11 cellular contexts compared by ENCODE assay signal in the genomic region with DNA sequence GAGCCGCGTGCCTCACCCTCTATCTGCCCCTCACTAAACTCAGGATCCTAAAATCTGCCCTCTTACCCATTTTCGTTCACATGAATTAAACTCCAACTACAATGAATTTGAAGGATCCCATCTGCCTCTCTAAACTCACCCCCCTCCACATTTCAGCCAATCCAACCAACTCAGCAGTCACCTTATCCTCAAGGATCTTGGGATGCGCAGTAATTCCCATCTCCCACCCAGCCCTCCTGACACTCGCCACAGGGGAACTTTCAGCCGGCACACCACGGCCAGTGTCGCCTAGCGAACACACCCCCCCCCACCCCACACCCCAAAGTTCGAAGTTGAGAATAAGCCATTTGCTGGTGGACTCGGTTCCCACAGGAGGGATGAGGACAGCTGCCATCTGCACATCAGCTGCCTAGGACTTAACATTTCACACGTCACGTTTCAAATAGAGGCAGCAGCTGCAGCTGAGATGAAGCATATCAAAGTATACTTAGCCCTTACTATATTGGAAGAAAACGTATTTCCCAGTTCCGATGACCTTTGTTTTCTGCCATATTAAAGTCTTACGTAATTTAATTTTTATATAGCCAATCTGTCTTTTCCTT. TPM values are rescaled to one million over a fixed set of nuclear protein-coding genes. Genes with fewer than 3 reads are reported as not detected.
DNase-seq lines count a peak whose midpoint lies in the region; ATAC-seq and TF ChIP-seq lines count a peak whose summit lies in the region.
"Had no signal": no experiment of that assay in that cellular context is flagged by ENCODE, and none has a peak within 500 bp of the region (broad histone marks: within the 10 kb centered on the region; RNA-seq: fewer than 3 reads in every experiment).

No MANE protein-coding gene starts in this region.

- no peaks in the 10 kb centered on the region for H3K27me3 ChIP-seq in gastroesophageal sphincter
- H3K27me3 ChIP-seq in spleen (replicated peaks in 1 of 7), result no peaks in the 10 kb centered on the region

- no peak for ATAC-seq in gastroesophageal sphincter
- ATAC-seq in HG03280 (IDR thresholded peaks at IDR 0.05; ENCODE audit: unreplicated experiment), result no peak
- ATAC-seq: esophagus mucosa had no signal

- TF ChIP-seq EP300 in gastroesophageal sphincter (IDR thresholded peaks at IDR 0.05), result no peak

- no peak for TF ChIP-seq CTCF in gastroesophageal sphincter (IDR thresholded peaks at IDR 0.05)
- no peak for TF ChIP-seq CTCF in spleen (IDR thresholded peaks at IDR 0.05 in 8 of 11, conservative IDR thresholded peaks at IDR 0.05 in 3 of 11)

- intact Hi-C loops in spleen (cut with DNase I; ENCODE audit: low total_unique reads), result no loop called here

- peaks cover 0 to 27% of the 10 kb centered on the region in 2 donors for H3K36me3 ChIP-seq in gastroesophageal sphincter
- peaks cover 0 to 21% (median 0%) of the 10 kb centered on the region in 6 donors for H3K36me3 ChIP-seq in spleen

- DNase-seq in NCI-H524 (lab: John Stamatoyannopoulos, UW) (peak; percentile 87 to 94), spleen (peak; percentile 50), NCI-H446 (lab: John Stamatoyannopoulos, UW) (no peak), amniotic stem cell (lab: John Stamatoyannopoulos, UW) (no peak)
- no peak for DNase-seq in activated T-cell treated with anti-CD3 and anti-CD28 coated beads, Interleukin-2, amount 50 U/mL, for 48 hours
- DNase-seq: islet precursor cell had no signal

- TF ChIP-seq POLR2A in GM19193 (IDR thresholded peaks at IDR 0.05; ENCODE audit: extremely low read depth, insufficient read depth, insufficient read length) (peak; percentile 8), gastroesophageal sphincter (IDR thresholded peaks at IDR 0.05) (no peak), spleen (IDR thresholded peaks at IDR 0.05) (no peak)

- H3K4me1 ChIP-seq in gastroesophageal sphincter (peaks cover 0 to 87% (median 23%) of the 10 kb centered on the region in 3 donors), spleen (peaks cover 30 to 100% (median 90%) of the 10 kb centered on the region in 6 donors)

- H3K27ac ChIP-seq in gastroesophageal sphincter (peak overlapping the region in 3 of 4 donors; percentile 36 to 72 (median 53)), spleen (peak overlapping the region in 7 of 8 donors; percentile 1 to 96 (median 53))

- 64% methylated on average over 6 to 7 of the region's 16 CpGs for WGBS in gastroesophageal sphincter (ENCODE audit: low coverage in 1 of 2), 2 donors
- WGBS in spleen, 5 donors, result 72 to 82% (median 78%) methylated on average over 15 to 16 of the region's 16 CpGs

- H3K9me3 ChIP-seq in gastroesophageal sphincter, result no peaks in the 10 kb centered on the region
- H3K9me3 ChIP-seq in spleen, result no peaks in the 10 kb centered on the region

- H3K4me3 ChIP-seq in gastroesophageal sphincter, result no peak overlapping the region
- no peak overlapping the region for H3K4me3 ChIP-seq in spleen

RNA-seq across cellular contexts. Expression of a gene that starts 8.7 kb away (rescaled TPM):
- 10 to 100 TPM in 1 of 4 donors, 1 to 10 TPM in 3; 3.6 to 12.4 (median 5.5) TPM for total RNA-seq in gastroesophageal sphincter
- 100 to 1,000 TPM in 3 of 7 donors, 10 to 100 TPM in 4; 68.4 to 220 (median 91.7) TPM for total RNA-seq in spleen
- polyA plus RNA-seq in spleen, result 10 to 100 TPM; 23.6 to 30.9 (median 23.7) TPM

RNA-seq across cellular contexts. Expression of a gene that starts 44.5 kb away (rescaled TPM):
- total RNA-seq in gastroesophageal sphincter (1 to 10 TPM; 2.3 to 5.9 (median 4.5) TPM), spleen (10 to 100 TPM in 5 of 7 donors, 1 to 10 TPM in 2; 8.8 to 23.8 (median 14.1) TPM)
- 10 to 100 TPM; 17.7 to 50.0 (median 34.8) TPM for polyA plus RNA-seq in spleen
- total RNA-seq: pulmonary artery endothelial cell had no signal

Comparison
In these comparisons a context has a peak if more than half of its experiments do, and no peak if none do; other contexts are left out.
1. DNase-seq: peak in NCI-H524 (2 of 2) and spleen (single experiment); none in activated T-cell treated with anti-CD3 and anti-CD28 coated beads, Interleukin-2, amount 50 U/mL, for 48 hours (0 of 2), NCI-H446 (0 of 2) and amniotic stem cell (single experiment).
2. RNA of a gene that starts 8.7 kb away (total RNA-seq): 68.4 to 220 TPM in spleen; 3.6 to 12.4 TPM in gastroesophageal sphincter; every median in the first group is over 4 times any median in the second.